Comparison of ENCODE assay signal across 1 cellular context in genomic region chr1:25247829-25248754, GRCh38.
TF ChIP-seq lines count a peak whose summit lies in the region.

No MANE protein-coding gene starts in this region.

TF ChIP-seq in K562, 482 proteins besides CTCF, POLR2A, EP300 and RAD21 (continued from another document and continues in another):
- TF ChIP-seq THAP12 (CRISPR knock-in tag; IDR thresholded peaks at IDR 0.05), result no peak
- no peak for TF ChIP-seq PPARD (CRISPR knock-in tag; IDR thresholded peaks at IDR 0.05)
- no peak for TF ChIP-seq STAT5B (CRISPR knock-in tag; IDR thresholded peaks at IDR 0.05)
- no peak for TF ChIP-seq TCF7L2 (IDR thresholded peaks at IDR 0.05; ENCODE audit: low read depth, low read length)
- no peak for TF ChIP-seq CTCFL (IDR thresholded peaks at IDR 0.05; ENCODE audit: borderline replicate concordance, insufficient read depth, low read depth, low read length, poor library complexity, severe bottlenecking)
- no peak for TF ChIP-seq SIRT6 (IDR thresholded peaks at IDR 0.05; ENCODE audit: low read depth, low read length)
- TF ChIP-seq RNF2 (IDR thresholded peaks at IDR 0.05), result no peak
- no peak for TF ChIP-seq HNRNPLL (IDR thresholded peaks at IDR 0.05; ENCODE audit: low read depth, low read length, poor library complexity, severe bottlenecking)
- 0 out of 2 replicates have a peak, but pooled peaks have one; percentile 55 for TF ChIP-seq TCF7 (IDR thresholded peaks at IDR 0.05; ENCODE audit: borderline replicate concordance)
- peak; percentile 65 for TF ChIP-seq ZBTB7A (IDR thresholded peaks at IDR 0.05; ENCODE audit: borderline replicate concordance, control insufficient read depth, low read depth, low read length)
- no peak for TF ChIP-seq PKNOX1 (IDR thresholded peaks at IDR 0.05)
- TF ChIP-seq HDAC1 (IDR thresholded peaks at IDR 0.05), result no peak
- TF ChIP-seq CBFA2T3 (IDR thresholded peaks at IDR 0.05), result no peak
- 0 out of 2 replicates have a peak, but pooled peaks have one; percentile 38 for TF ChIP-seq ZBTB40 (IDR thresholded peaks at IDR 0.05)
- TF ChIP-seq ZBTB40 (CRISPR knock-in tag; IDR thresholded peaks at IDR 0.05), result no peak
- TF ChIP-seq MECOM (CRISPR knock-in tag; IDR thresholded peaks at IDR 0.05), result no peak
- TF ChIP-seq ZNF717 (CRISPR knock-in tag; IDR thresholded peaks at IDR 0.05), result no peak
- no peak; the same call in 1 of the 2 replicates for TF ChIP-seq MYBL2 (IDR thresholded peaks at IDR 0.05; ENCODE audit: low read depth)
- no peak for TF ChIP-seq MYBL2 (CRISPR knock-in tag; IDR thresholded peaks at IDR 0.05; ENCODE audit: borderline replicate concordance)
- TF ChIP-seq FOXJ2 (tag; IDR thresholded peaks at IDR 0.05), result peak; percentile 78
- peak; percentile 47; the same call in 1 of the 2 replicates for TF ChIP-seq SMARCC2 (IDR thresholded peaks at IDR 0.05; ENCODE audit: low read depth)
- TF ChIP-seq ZNF589 (CRISPR knock-in tag; IDR thresholded peaks at IDR 0.05; ENCODE audit: low read depth), result peak; percentile 45; the same call in 1 of the 2 replicates
- TF ChIP-seq GTF2F1 (IDR thresholded peaks at IDR 0.05; ENCODE audit: low read depth, low read length), result no peak
- TF ChIP-seq NONO (IDR thresholded peaks at IDR 0.05; ENCODE audit: low read depth in 2 of 2, low read length in 1 of 2), result no peak
- 0 out of 2 replicates have a peak, but pooled peaks have one; percentile 19 for TF ChIP-seq ETV1 (tag; conservative IDR thresholded peaks at IDR 0.05; ENCODE audit: low read depth)
- no peak for TF ChIP-seq FOXJ3 (CRISPR knock-in tag; IDR thresholded peaks at IDR 0.05)
- no peak for TF ChIP-seq ZNF696 (CRISPR knock-in tag; conservative IDR thresholded peaks at IDR 0.05)
- TF ChIP-seq NCOA2 (IDR thresholded peaks at IDR 0.05; ENCODE audit: partially characterized antibody in 2 of 2), result no peak
- no peak for TF ChIP-seq GABPA (tag; conservative IDR thresholded peaks at IDR 0.05; ENCODE audit: low read depth)
- TF ChIP-seq ZHX1 (conservative IDR thresholded peaks at IDR 0.05; ENCODE audit: low read length), result 0 out of 2 replicates have a peak, but pooled peaks have one; percentile 66
- no peak for TF ChIP-seq ATF2 (CRISPR knock-in tag; IDR thresholded peaks at IDR 0.05)
- TF ChIP-seq ZBTB17 (CRISPR knock-in tag; IDR thresholded peaks at IDR 0.05), result peak; percentile 23; the same call in 1 of the 2 replicates
- TF ChIP-seq KLF13 (tag; IDR thresholded peaks at IDR 0.05; ENCODE audit: borderline replicate concordance, low read depth), result no peak
- TF ChIP-seq SUPT5H (IDR thresholded peaks at IDR 0.05), result no peak
- TF ChIP-seq HMGXB4 (CRISPR knock-in tag; IDR thresholded peaks at IDR 0.05), result 0 out of 2 replicates have a peak, but pooled peaks have one; percentile 13
- no peak for TF ChIP-seq ZSCAN32 (CRISPR knock-in tag; IDR thresholded peaks at IDR 0.05)
- TF ChIP-seq L3MBTL2 (IDR thresholded peaks at IDR 0.05), result no peak
- TF ChIP-seq ETS1 (conservative IDR thresholded peaks at IDR 0.05; ENCODE audit: control insufficient read depth, low read depth, low read length), result peak; percentile 62; the same call in 1 of the 2 replicates
